Comparison of ENCODE assay signal across 18 cellular contexts in the genomic region with DNA sequence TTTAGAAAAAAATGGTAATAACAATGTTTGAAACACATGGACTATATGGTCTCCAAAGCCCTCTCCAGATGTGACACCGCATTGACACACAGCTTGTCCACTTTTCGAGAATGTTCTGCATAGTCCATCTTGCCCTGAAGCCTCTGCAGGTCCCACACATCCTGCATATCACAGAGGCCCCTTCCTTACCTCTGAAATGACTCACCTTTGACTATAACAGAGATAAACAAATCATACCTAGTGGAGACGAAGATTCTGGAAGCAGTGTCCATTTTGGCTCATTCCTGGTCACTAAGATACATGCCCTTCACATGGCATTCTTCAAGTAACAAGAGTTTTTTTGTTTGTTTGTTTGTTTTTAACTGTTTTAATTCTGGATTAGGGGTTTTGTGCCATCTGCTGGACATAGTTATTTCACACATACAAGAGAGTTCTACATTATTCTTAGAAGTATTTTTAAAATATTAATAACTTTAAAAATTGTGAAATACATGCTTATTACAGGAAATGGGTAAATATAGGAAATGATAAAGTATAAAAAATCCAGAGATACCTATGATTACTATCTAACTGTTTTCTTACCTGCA. TPM values are rescaled to one million over a fixed set of nuclear protein-coding genes. Genes with fewer than 3 reads are reported as not detected.
DNase-seq lines count a peak whose midpoint lies in the region; ATAC-seq and TF ChIP-seq lines count a peak whose summit lies in the region.
"Had no signal": no experiment of that assay in that cellular context is flagged by ENCODE, and none has a peak within 500 bp of the region (broad histone marks: within the 10 kb centered on the region; RNA-seq: fewer than 3 reads in every experiment).

No MANE protein-coding gene starts in this region.

- H3K4me1 Mint-ChIP-seq in WTC11: peaks cover 30% of the 10 kb centered on the region
- H3K4me1 Mint-ChIP-seq: CD4-positive, CD25-positive, alpha-beta regulatory T cell had no signal

- H3K27ac Mint-ChIP-seq in WTC11: no peak overlapping the region
- H3K27ac Mint-ChIP-seq: CD4-positive, CD25-positive, alpha-beta regulatory T cell; stimulated activated naive B cell treated with anti-CD40 and anti-IgM and Interleukin-4, amounts not matched to agents 10 μg/mL and 1 μg/mL and 100 μg/mL, for 72 hours had no signal

- CTCF ChIA-PET in Panc1 (lab: Charles Lee) (no interaction called here), WTC11 (lab: Charles Lee) (interaction anchor here (1.0 to 1.6 kb wide), 3 partner anchors 31 to 149 kb away, joined by 3 to 5 read pairs (median 3); no protein-coding TSS in a partner anchor)

- no peaks in the 10 kb centered on the region for H3K9me3 Mint-ChIP-seq in WTC11
- H3K9me3 Mint-ChIP-seq: activated CD8-positive, alpha-beta T cell treated with anti-CD3 and anti-CD28 coated beads for 36 hours; stimulated activated naive B cell treated with anti-CD40 and anti-IgM and Interleukin-4, amounts not matched to agents 10 μg/mL and 1 μg/mL and 100 μg/mL, for 72 hours had no signal

- H3K27me3 ChIP-seq in Panc1 (ENCODE audit: control insufficient read depth, insufficient read depth, low read length): peaks cover 5% of the 10 kb centered on the region; the same call in 1 of the 2 replicates
- H3K27me3 ChIP-seq: pancreas had no signal

- H3K4me3 Mint-ChIP-seq in WTC11: no peak overlapping the region
- H3K4me3 Mint-ChIP-seq: activated CD8-positive, alpha-beta T cell treated with anti-CD3 and anti-CD28 coated beads for 36 hours; CD4-positive, CD25-positive, alpha-beta regulatory T cell; stimulated activated naive B cell treated with anti-CD40 and anti-IgM and Interleukin-4, amounts not matched to agents 10 μg/mL and 1 μg/mL and 100 μg/mL, for 72 hours had no signal

- no peak overlapping the region for H3K27ac ChIP-seq in Panc1 (ENCODE audit: low read length)
- H3K27ac ChIP-seq: pancreas had no signal

- no peaks in the 10 kb centered on the region for H3K27me3 Mint-ChIP-seq in WTC11 (ENCODE audit: low read depth)
- H3K27me3 Mint-ChIP-seq: stimulated activated naive B cell treated with anti-CD40 and anti-IgM and Interleukin-4, amounts not matched to agents 10 μg/mL and 1 μg/mL and 100 μg/mL, for 72 hours had no signal

- H3K4me3 ChIP-seq in AG10803 (ENCODE audit: low read length): no peak overlapping the region
- no peak overlapping the region for H3K4me3 ChIP-seq in Panc1 (ENCODE audit: low read depth in 2 of 2, low read length in 2 of 2)
- H3K4me3 ChIP-seq: pancreas had no signal

- POLR2A ChIA-PET in Panc1 (lab: Charles Lee): no interaction called here
- POLR2A ChIA-PET in WTC11 (lab: Charles Lee): no interaction called here

- no peaks in the 10 kb centered on the region for H3K36me3 Mint-ChIP-seq in WTC11
- H3K36me3 Mint-ChIP-seq: CD4-positive, CD25-positive, alpha-beta regulatory T cell; stimulated activated naive B cell treated with anti-CD40 and anti-IgM and Interleukin-4, amounts not matched to agents 10 μg/mL and 1 μg/mL and 100 μg/mL, for 72 hours had no signal

- H3K36me3 ChIP-seq in Panc1 (ENCODE audit: control insufficient read depth, insufficient read depth, low read length): no peaks in the 10 kb centered on the region
- H3K36me3 ChIP-seq: pancreas had no signal

- intact Hi-C loops in Panc1 (cut with micrococcal nuclease; ENCODE audit: unreplicated experiment): loop anchor here (2.0 to 5.0 kb wide), 2 partner anchors 195 to 403 kb away; partner anchors contain the start of genes AP3S1 and ATG12

- no TSS peak for BruUV-seq in Panc1 (replicated peaks; lab: Mats Ljungman, UMichigan)

- no peaks in the 10 kb centered on the region for H3K4me1 ChIP-seq in Panc1 (ENCODE audit: control insufficient read depth, insufficient read depth, low read length)
- H3K4me1 ChIP-seq: pancreas had no signal

- DNase-seq in AG10803 (ENCODE audit: low read depth) (no peak), Panc1 (ENCODE audit: low read depth, low spot score) (no peak), glomerular endothelial cell (ENCODE audit: extremely low read depth, low read depth, low spot score) (peak; percentile 9), CD1c-positive myeloid dendritic cell (ENCODE audit: extremely low spot score) (no peak), WTC11 (ENCODE audit: low spot score) (no peak)
- DNase-seq: activated CD8-positive, alpha-beta T cell treated with anti-CD3 and anti-CD28 coated beads for 36 hours; activated naive CD4-positive, alpha-beta T cell treated with anti-CD3 and anti-CD28 coated beads, Interleukin-2, amount 50 U/mL, for 16 hours; CD4-positive, CD25-positive, alpha-beta regulatory T cell; GOT3; NCI-H187; pancreas; stimulated activated CD4-positive, alpha-beta T cell treated with anti-CD3 and anti-CD28 coated beads, Interleukin-1b, Interleukin-23, amount 100 ng/mL, for 48 hours; stimulated activated naive B cell treated with anti-CD40 and anti-IgM and Interleukin-4, amounts not matched to agents 10 μg/mL and 1 μg/mL and 100 μg/mL, for 72 hours had no signal

- no peaks in the 10 kb centered on the region for H3K9me3 ChIP-seq in Panc1 (ENCODE audit: control insufficient read depth, insufficient read depth, low read depth, low read length)
- H3K9me3 ChIP-seq: pancreas had no signal

- peak; percentile 36 for ATAC-seq in GM21526 (IDR thresholded peaks at IDR 0.05; ENCODE audit: low FRiP score, unreplicated experiment)
- no peak for ATAC-seq in Panc1
- ATAC-seq in HG02840 (IDR thresholded peaks at IDR 0.05; ENCODE audit: low FRiP score, unreplicated experiment): no peak
- ATAC-seq in WTC11: no peak
- no peak for ATAC-seq in HG03378 (IDR thresholded peaks at IDR 0.05; ENCODE audit: unreplicated experiment)
- ATAC-seq: activated CD8-positive, alpha-beta T cell treated with anti-CD3 and anti-CD28 coated beads for 36 hours; pancreas; stimulated activated naive B cell treated with anti-CD40 and anti-IgM and Interleukin-4, amounts not matched to agents 10 μg/mL and 1 μg/mL and 100 μg/mL, for 72 hours had no signal

- peak; percentile 27; the same call in 1 of the 2 replicates for TF ChIP-seq CTCF in AG10803 (conservative IDR thresholded peaks at IDR 0.05; ENCODE audit: low read length)
- TF ChIP-seq CTCF in Panc1 (IDR thresholded peaks at IDR 0.05): peak; percentile 38
- no peak for TF ChIP-seq CTCF in WTC11 (IDR thresholded peaks at IDR 0.05)

- in situ Hi-C loops in Panc1 (cut with HindIII; ENCODE audit: low pct_unique_long_range_greater_than_20kb, low sequenced_read_pairs): no loop called here

TF ChIP-seq in WTC11, 78 proteins besides CTCF, POLR2A, EP300 and RAD21 (continues in another document):
- TF ChIP-seq ZNF396 (CRISPR knock-in tag; IDR thresholded peaks at IDR 0.05; ENCODE audit: borderline replicate concordance) (no peak), OVOL2 (CRISPR knock-in tag; IDR thresholded peaks at IDR 0.05; ENCODE audit: borderline replicate concordance) (no peak), JUN (CRISPR knock-in tag; IDR thresholded peaks at IDR 0.05) (no peak), EMX1 (CRISPR knock-in tag; IDR thresholded peaks at IDR 0.05) (no peak), E2F5 (CRISPR knock-in tag; IDR thresholded peaks at IDR 0.05) (no peak), MYBL2 (CRISPR knock-in tag; IDR thresholded peaks at IDR 0.05) (no peak), MXD4 (CRISPR knock-in tag; IDR thresholded peaks at IDR 0.05; ENCODE audit: borderline replicate concordance) (no peak), NFE2L1 (CRISPR knock-in tag; IDR thresholded peaks at IDR 0.05) (no peak), FOXJ3 (CRISPR knock-in tag; IDR thresholded peaks at IDR 0.05; ENCODE audit: borderline replicate concordance) (no peak), ZNF423 (CRISPR knock-in tag; IDR thresholded peaks at IDR 0.05) (no peak), NR1H2 (CRISPR knock-in tag; IDR thresholded peaks at IDR 0.05) (no peak)
- TF ChIP-seq, protein P1, sequence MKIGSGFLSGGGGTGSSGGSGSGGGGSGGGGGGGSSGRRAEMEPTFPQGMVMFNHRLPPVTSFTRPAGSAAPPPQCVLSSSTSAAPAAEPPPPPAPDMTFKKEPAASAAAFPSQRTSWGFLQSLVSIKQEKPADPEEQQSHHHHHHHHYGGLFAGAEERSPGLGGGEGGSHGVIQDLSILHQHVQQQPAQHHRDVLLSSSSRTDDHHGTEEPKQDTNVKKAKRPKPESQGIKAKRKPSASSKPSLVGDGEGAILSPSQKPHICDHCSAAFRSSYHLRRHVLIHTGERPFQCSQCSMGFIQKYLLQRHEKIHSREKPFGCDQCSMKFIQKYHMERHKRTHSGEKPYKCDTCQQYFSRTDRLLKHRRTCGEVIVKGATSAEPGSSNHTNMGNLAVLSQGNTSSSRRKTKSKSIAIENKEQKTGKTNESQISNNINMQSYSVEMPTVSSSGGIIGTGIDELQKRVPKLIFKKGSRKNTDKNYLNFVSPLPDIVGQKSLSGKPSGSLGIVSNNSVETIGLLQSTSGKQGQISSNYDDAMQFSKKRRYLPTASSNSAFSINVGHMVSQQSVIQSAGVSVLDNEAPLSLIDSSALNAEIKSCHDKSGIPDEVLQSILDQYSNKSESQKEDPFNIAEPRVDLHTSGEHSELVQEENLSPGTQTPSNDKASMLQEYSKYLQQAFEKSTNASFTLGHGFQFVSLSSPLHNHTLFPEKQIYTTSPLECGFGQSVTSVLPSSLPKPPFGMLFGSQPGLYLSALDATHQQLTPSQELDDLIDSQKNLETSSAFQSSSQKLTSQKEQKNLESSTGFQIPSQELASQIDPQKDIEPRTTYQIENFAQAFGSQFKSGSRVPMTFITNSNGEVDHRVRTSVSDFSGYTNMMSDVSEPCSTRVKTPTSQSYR (CRISPR knock-in tag; IDR thresholded peaks at IDR 0.05): no peak

RNA-seq across cellular contexts. Expression of gene ARL14EPL, which starts 5.1 kb away (rescaled TPM):
- total RNA-seq in Panc1 (2021; ENCODE audit: unreplicated experiment) (not detected), glomerular endothelial cell (not detected in 2 replicates), WTC11 (2021) (not detected in 3 replicates)
- polyA plus RNA-seq in Panc1 (2012; ENCODE audit: insufficient read length): not detected
- total RNA-seq: activated CD8-positive, alpha-beta T cell treated with anti-CD3 and anti-CD28 coated beads for 36 hours; CD4-positive, CD25-positive, alpha-beta regulatory T cell; lower leg skin; pancreas; T-helper 2 cell treated with Interferon-gamma antibody and Interleukin-4, amounts not matched to agents 100 ng/mL and 5 ng/mL, for 36 hours had no signal
- polyA plus RNA-seq: CD4-positive, CD25-positive, alpha-beta regulatory T cell; pancreas had no signal

RNA-seq across cellular contexts. Expression of gene COMMD10, which starts 47.5 kb away (rescaled TPM):
- 37.9 TPM for total RNA-seq in Panc1 (2021; ENCODE audit: unreplicated experiment)
- polyA plus RNA-seq in Panc1 (2012; ENCODE audit: insufficient read length): 20.4 TPM
- 31.0 and 39.8 TPM in 2 replicates for total RNA-seq in glomerular endothelial cell
- total RNA-seq in WTC11 (2021): 34.5 to 49.0 TPM (median 44.8 TPM) in 3 replicates
